In genomic region chr19:4693471-4694121, GRCh38 we compare ENCODE assay signal across 15 cellular contexts. TPM values are rescaled to one million over a fixed set of nuclear protein-coding genes. Genes with fewer than 3 reads are reported as not detected.
DNase-seq lines count a peak whose midpoint lies in the region; ATAC-seq and TF ChIP-seq lines count a peak whose summit lies in the region.
"Had no signal": no experiment of that assay in that cellular context is flagged by ENCODE, and none has a peak within 500 bp of the region (broad histone marks: within the 10 kb centered on the region; RNA-seq: fewer than 3 reads in every experiment).

No MANE protein-coding gene starts in this region.

- POLR2A ChIA-PET in PC-9 (lab: Charles Lee; ENCODE audit: unreplicated experiment): no interaction called here

- ATAC-seq in HG03196 (IDR thresholded peaks at IDR 0.05; ENCODE audit: unreplicated experiment) (no peak), HG03045 (IDR thresholded peaks at IDR 0.05; ENCODE audit: unreplicated experiment) (no peak)

- peaks cover 11% of the 10 kb centered on the region for H3K27me3 Mint-ChIP-seq in endothelial cell (ENCODE audit: unreplicated experiment)
- H3K27me3 Mint-ChIP-seq: brain had no signal

- H3K36me3 ChIP-seq in PC-9 (ENCODE audit: low read depth) (no peaks in the 10 kb centered on the region), skeletal muscle satellite cell (ENCODE audit: insufficient read depth, low read length) (peaks cover 71% of the 10 kb centered on the region)

- H3K27ac ChIP-seq in PC-9: peak overlapping the region; percentile 57

- TF ChIP-seq CTCF in PC-9 (conservative IDR thresholded peaks at IDR 0.05) (no peak), endothelial cell (IDR thresholded peaks at IDR 0.05; ENCODE audit: unreplicated experiment) (no peak)

- H3K4me1 ChIP-seq in PC-9 (replicated peaks; ENCODE audit: insufficient read depth): no peaks in the 10 kb centered on the region
- peaks cover 55% of the 10 kb centered on the region for H3K4me1 ChIP-seq in skeletal muscle satellite cell (ENCODE audit: control insufficient read depth, insufficient read depth, low read length)
- H3K4me1 ChIP-seq: pancreas had no signal

- no peaks in the 10 kb centered on the region for H4K20me1 ChIP-seq in PC-9 (ENCODE audit: insufficient read depth)

- peak overlapping the region; percentile 13 for H3K27ac Mint-ChIP-seq in endothelial cell (ENCODE audit: unreplicated experiment)

- DNase-seq in CD1c-positive myeloid dendritic cell (ENCODE audit: extremely low spot score) (peak; percentile 36), PC-9 (no peak), endothelial cell (ENCODE audit: low spot score) (no peak), LoVo (ENCODE audit: low spot score) (no peak)
- DNase-seq in stimulated activated CD4-positive, alpha-beta T cell treated with anti-CD3 and anti-CD28 coated beads, Interleukin-15, amount 100 ng/mL, for 24 hours: no peak
- DNase-seq: activated naive CD4-positive, alpha-beta T cell; effector CD8-positive, alpha-beta T cell; NCI-H1048; NCI-H2227 treated with DMSO at 0.1 percent for 48 hours had no signal

- H3K79me2 ChIP-seq in PC-9 (ENCODE audit: low read depth): no peaks in the 10 kb centered on the region

- intact Hi-C loops in PC-9 (cut with micrococcal nuclease; ENCODE audit: unreplicated experiment): loop anchor here (1.0 kb wide), 1 partner anchor 24 kb away; no protein-coding TSS in a partner anchor

- H3K36me3 Mint-ChIP-seq in endothelial cell (ENCODE audit: low read depth, unreplicated experiment): peaks cover 41% of the 10 kb centered on the region

- no peaks in the 10 kb centered on the region for H3K9me2 ChIP-seq in PC-9 (ENCODE audit: insufficient read depth)

- H3K4me3 ChIP-seq in PC-9 (no peak overlapping the region), skeletal muscle satellite cell (ENCODE audit: low read length) (peak overlapping the region; percentile 14)
- H3K4me3 ChIP-seq: pancreas, thoracic aorta had no signal

- H3K9ac ChIP-seq in skeletal muscle satellite cell (ENCODE audit: low read depth, low read length): peak overlapping the region; percentile 32

- H3K9me3 ChIP-seq in PC-9 (ENCODE audit: insufficient read depth, low read depth) (no peaks in the 10 kb centered on the region), skeletal muscle satellite cell (replicated peaks; ENCODE audit: low read length) (no peaks in the 10 kb centered on the region)
- H3K9me3 ChIP-seq: pancreas, thoracic aorta had no signal

- no peak overlapping the region for H3K4me3 Mint-ChIP-seq in endothelial cell (ENCODE audit: unreplicated experiment)
- H3K4me3 Mint-ChIP-seq: brain had no signal

- CTCF ChIA-PET in PC-9 (lab: Charles Lee): no interaction called here

- H3K4me2 ChIP-seq in PC-9 (no peak overlapping the region), skeletal muscle satellite cell (ENCODE audit: low read length) (peak overlapping the region; percentile 21)

- no peak overlapping the region for H2AFZ ChIP-seq in PC-9

- H3K4me1 Mint-ChIP-seq in endothelial cell (ENCODE audit: unreplicated experiment): no peaks in the 10 kb centered on the region
- H3K4me1 Mint-ChIP-seq: brain had no signal

- no peaks in the 10 kb centered on the region for H3K27me3 ChIP-seq in PC-9 (ENCODE audit: insufficient read depth, low read depth)
- H3K27me3 ChIP-seq in skeletal muscle satellite cell (ENCODE audit: control insufficient read depth, insufficient read depth, low read length): no peaks in the 10 kb centered on the region
- H3K27me3 ChIP-seq: pancreas had no signal

- no TSS peak for BruUV-seq in PC-9 (replicated peaks; lab: Mats Ljungman, UMichigan)

- H3F3A ChIP-seq in PC-9 (ENCODE audit: insufficient read depth, low read depth): no peaks in the 10 kb centered on the region

- H3K9me3 Mint-ChIP-seq in endothelial cell (ENCODE audit: unreplicated experiment): no peaks in the 10 kb centered on the region
- H3K9me3 Mint-ChIP-seq: brain had no signal

RNA-seq across cellular contexts. Expression of gene MYDGF, which starts 23.5 kb away (rescaled TPM):
- total RNA-seq in PC-9 (2021) (60.1 and 76.3 TPM in 2 replicates), endothelial cell (ENCODE audit: unreplicated experiment) (112 TPM)
- 158 and 184 TPM in 2 replicates for total RNA-seq in skeletal muscle satellite cell (2012; rRNA removed)

RNA-seq across cellular contexts. Expression of gene DPP9, which starts 30.0 kb away (rescaled TPM):
- total RNA-seq in PC-9 (2021): 83.3 and 85.3 TPM in 2 replicates
- 63.3 TPM for total RNA-seq in endothelial cell (ENCODE audit: unreplicated experiment)
- total RNA-seq in skeletal muscle satellite cell (2012; rRNA removed): 53.7 and 63.6 TPM in 2 replicates

RNA-seq across cellular contexts. Expression of gene TNFAIP8L1, which starts 54.3 kb away (rescaled TPM):
- total RNA-seq in PC-9 (2021) (17.8 and 18.6 TPM in 2 replicates), endothelial cell (ENCODE audit: unreplicated experiment) (60.1 TPM)
- total RNA-seq in skeletal muscle satellite cell (2012; rRNA removed): 2.0 TPM in 2 replicates
